ENCODE assay signal across 1 cellular context in the genomic region with DNA sequence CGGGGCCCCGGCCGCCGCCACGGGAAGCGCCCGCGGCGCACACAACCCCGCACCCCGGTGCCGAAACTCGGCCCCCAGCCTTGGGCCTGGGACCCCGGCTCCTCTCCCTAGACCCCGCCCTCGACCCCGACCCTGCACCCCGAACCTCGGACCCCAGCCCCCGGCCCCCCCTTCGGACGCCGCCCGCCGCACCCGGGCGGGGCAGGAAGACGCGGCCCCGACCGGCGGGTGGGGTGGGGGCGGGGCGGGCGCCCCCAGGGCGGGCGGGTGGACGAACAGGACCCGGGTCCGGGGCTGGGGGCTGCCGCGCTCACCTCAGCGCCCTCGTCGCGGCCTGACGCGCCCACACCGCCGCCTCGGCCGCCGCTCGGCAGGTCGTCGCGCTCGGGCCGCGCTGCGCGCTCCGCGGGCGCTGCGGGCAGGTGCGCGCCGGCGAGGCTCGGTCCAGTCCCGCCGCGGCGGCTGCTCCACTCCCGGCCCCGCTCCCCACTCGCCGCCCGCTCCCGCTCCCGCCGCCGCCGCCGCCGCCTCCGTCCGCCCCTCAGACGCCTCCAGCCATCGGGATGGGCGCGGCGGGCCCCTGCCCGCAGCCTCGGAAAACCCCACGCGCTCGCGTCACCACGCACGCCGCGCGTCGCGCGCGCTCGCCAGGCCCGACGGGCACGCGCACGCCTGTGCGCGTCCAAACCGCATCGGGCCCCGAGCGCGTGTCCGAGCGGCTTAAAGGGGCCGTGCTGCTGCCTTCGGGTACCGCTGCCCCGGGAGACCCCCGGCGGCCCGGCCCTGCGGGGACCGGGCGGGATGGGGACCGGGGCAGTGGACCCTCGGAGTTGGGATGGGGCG.
A peak's percentile ranks its signal among the peaks of the same experiment; 100 is the strongest.
TF ChIP-seq lines count a peak whose summit lies in the region.

A gene (minus strand): TSS at position 582 of the 843 bp plus-strand sequence. CDS start 65,634 bp downstream, outside the sequence.

TF ChIP-seq in GM12878, 131 proteins besides CTCF, POLR2A, EP300 and RAD21 (continued from another document):
- TF ChIP-seq, protein P1, sequence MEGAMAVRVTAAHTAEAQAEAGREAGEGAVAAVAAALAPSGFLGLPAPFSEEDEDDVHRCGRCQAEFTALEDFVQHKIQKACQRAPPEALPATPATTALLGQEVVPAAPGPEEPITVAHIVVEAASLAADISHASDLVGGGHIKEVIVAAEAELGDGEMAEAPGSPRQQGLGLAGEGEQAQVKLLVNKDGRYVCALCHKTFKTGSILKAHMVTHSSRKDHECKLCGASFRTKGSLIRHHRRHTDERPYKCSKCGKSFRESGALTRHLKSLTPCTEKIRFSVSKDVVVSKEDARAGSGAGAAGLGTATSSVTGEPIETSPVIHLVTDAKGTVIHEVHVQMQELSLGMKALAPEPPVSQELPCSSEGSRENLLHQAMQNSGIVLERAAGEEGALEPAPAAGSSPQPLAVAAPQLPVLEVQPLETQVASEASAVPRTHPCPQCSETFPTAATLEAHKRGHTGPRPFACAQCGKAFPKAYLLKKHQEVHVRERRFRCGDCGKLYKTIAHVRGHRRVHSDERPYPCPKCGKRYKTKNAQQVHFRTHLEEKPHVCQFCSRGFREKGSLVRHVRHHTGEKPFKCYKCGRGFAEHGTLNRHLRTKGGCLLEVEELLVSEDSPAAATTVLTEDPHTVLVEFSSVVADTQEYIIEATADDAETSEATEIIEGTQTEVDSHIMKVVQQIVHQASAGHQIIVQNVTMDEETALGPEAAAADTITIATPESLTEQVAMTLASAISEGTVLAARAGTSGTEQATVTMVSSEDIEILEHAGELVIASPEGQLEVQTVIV (IDR thresholded peaks at IDR 0.05; ENCODE audit: borderline replicate concordance, partially characterized antibody), result no peak
- TF ChIP-seq, protein P2, sequence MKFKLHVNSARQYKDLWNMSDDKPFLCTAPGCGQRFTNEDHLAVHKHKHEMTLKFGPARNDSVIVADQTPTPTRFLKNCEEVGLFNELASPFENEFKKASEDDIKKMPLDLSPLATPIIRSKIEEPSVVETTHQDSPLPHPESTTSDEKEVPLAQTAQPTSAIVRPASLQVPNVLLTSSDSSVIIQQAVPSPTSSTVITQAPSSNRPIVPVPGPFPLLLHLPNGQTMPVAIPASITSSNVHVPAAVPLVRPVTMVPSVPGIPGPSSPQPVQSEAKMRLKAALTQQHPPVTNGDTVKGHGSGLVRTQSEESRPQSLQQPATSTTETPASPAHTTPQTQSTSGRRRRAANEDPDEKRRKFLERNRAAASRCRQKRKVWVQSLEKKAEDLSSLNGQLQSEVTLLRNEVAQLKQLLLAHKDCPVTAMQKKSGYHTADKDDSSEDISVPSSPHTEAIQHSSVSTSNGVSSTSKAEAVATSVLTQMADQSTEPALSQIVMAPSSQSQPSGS (IDR thresholded peaks at IDR 0.05; ENCODE audit: low read length), result no peak
- peak; percentile 16; the same call in 1 of the 2 replicates for TF ChIP-seq ZSCAN29 (IDR thresholded peaks at IDR 0.05)
- peak; percentile 76 to 99 for TF ChIP-seq EGR1 (IDR thresholded peaks at IDR 0.05; ENCODE audit: borderline replicate concordance in 1 of 2, low read depth in 2 of 2, low read length in 2 of 2)
- TF ChIP-seq PAX8 (IDR thresholded peaks at IDR 0.05), result no peak
- TF ChIP-seq, protein P3, sequence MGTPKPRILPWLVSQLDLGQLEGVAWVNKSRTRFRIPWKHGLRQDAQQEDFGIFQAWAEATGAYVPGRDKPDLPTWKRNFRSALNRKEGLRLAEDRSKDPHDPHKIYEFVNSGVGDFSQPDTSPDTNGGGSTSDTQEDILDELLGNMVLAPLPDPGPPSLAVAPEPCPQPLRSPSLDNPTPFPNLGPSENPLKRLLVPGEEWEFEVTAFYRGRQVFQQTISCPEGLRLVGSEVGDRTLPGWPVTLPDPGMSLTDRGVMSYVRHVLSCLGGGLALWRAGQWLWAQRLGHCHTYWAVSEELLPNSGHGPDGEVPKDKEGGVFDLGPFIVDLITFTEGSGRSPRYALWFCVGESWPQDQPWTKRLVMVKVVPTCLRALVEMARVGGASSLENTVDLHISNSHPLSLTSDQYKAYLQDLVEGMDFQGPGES (IDR thresholded peaks at IDR 0.05), result peak; percentile 37; the same call in 1 of the 2 replicates
